In genomic region chr14:73462078-73462715, GRCh38 we compare ENCODE assay signal across 8 cellular contexts. TPM values are rescaled to one million over a fixed set of nuclear protein-coding genes. Genes with fewer than 3 reads are reported as not detected.
DNase-seq lines count a peak whose midpoint lies in the region; ATAC-seq and TF ChIP-seq lines count a peak whose summit lies in the region.

No MANE protein-coding gene starts in this region.

- no peaks in the 10 kb centered on the region; the same call in 1 of the 2 replicates for H4K20me1 ChIP-seq in SK-N-SH (ENCODE audit: insufficient read depth)

- intact Hi-C loops in Right ventricle myocardium inferior (cut with DNase I) (no loop called here), cardiac septum (cut with DNase I) (loop anchor here (5.0 kb wide), 1 partner anchor 35 kb away; no protein-coding TSS in a partner anchor), prostate gland (cut with DNase I) (no loop called here)

- ATAC-seq in Right ventricle myocardium inferior (peak; percentile 28), HG02798 (IDR thresholded peaks at IDR 0.05; ENCODE audit: poor library complexity, unreplicated experiment) (no peak)
- ATAC-seq in activated CD8-positive, alpha-beta T cell treated with anti-CD3 and anti-CD28 coated beads, Interleukin-2, amount 10 ng/mL, durations not matched to agents 7 days and 5 days, result no peak

- H3K9me2 ChIP-seq in SK-N-SH, result no peaks in the 10 kb centered on the region

- H3K4me3 ChIP-seq in SK-N-SH (ENCODE audit: low read depth in 2 of 2, low read length in 1 of 2) (peak overlapping the region; percentile 9 to 41; a peak in 3 of 4 replicates), fibroblast of villous mesenchyme (ENCODE audit: low read depth, low read length) (peak overlapping the region; percentile 49), prostate gland (no peak overlapping the region)

- no peaks in the 10 kb centered on the region for H3K36me3 ChIP-seq in SK-N-SH (replicated peaks in 1 of 2; ENCODE audit: control insufficient read depth in 1 of 2, insufficient read depth in 2 of 2, low read length in 1 of 2)
- no peaks in the 10 kb centered on the region for H3K36me3 ChIP-seq in prostate gland

- POLR2A ChIA-PET in SK-N-SH (lab: Yijun Ruan, JAX), result interaction anchor here (0.5 to 2.3 kb wide), 15 partner anchors 9 to 1162 kb away, joined by 3 to 11 read pairs (median 3); partner anchors contain the start of genes RBM25 and RIOX1
- POLR2A ChIA-PET in activated CD8-positive, alpha-beta T cell treated with anti-CD3 and anti-CD28 coated beads, Interleukin-2, amount 10 ng/mL, durations not matched to agents 7 days and 5 days (lab: Charles Lee), result interaction anchor here (0.6 to 1.8 kb wide), 3 partner anchors 10 to 191 kb away, joined by 3 to 6 read pairs (median 4); partner anchors contain the start of gene RIOX1

- no peak overlapping the region for H3K27ac Mint-ChIP-seq in activated CD8-positive, alpha-beta T cell treated with anti-CD3 and anti-CD28 coated beads, Interleukin-2, amount 10 ng/mL, durations not matched to agents 7 days and 5 days

- H3K4me1 ChIP-seq in SK-N-SH (ENCODE audit: control insufficient read depth in 1 of 2, insufficient read depth in 2 of 2, low read depth in 1 of 2, low read length in 1 of 2) (peaks cover 32 to 49% of the 10 kb centered on the region in 2 experiments), prostate gland (replicated peaks) (peaks cover 11% of the 10 kb centered on the region)

- CTCF ChIA-PET in SK-N-SH (lab: Yijun Ruan, JAX), result interaction anchor here (0.6 to 4.6 kb wide), 9 partner anchors 10 to 914 kb away, joined by 3 to 41 read pairs (median 5); no protein-coding TSS in a partner anchor
- CTCF ChIA-PET in activated CD8-positive, alpha-beta T cell treated with anti-CD3 and anti-CD28 coated beads, Interleukin-2, amount 10 ng/mL, durations not matched to agents 7 days and 5 days (lab: Charles Lee), result interaction anchor here (2.7 to 2.8 kb wide), 2 partner anchors 10 to 167 kb away, joined by 15 to 19 read pairs; no protein-coding TSS in a partner anchor

- peaks cover 56% of the 10 kb centered on the region for H3K4me1 Mint-ChIP-seq in activated CD8-positive, alpha-beta T cell treated with anti-CD3 and anti-CD28 coated beads, Interleukin-2, amount 10 ng/mL, durations not matched to agents 7 days and 5 days (ENCODE audit: low read depth)

- no peaks in the 10 kb centered on the region for H3K9me3 ChIP-seq in SK-N-SH
- H3K9me3 ChIP-seq in prostate gland, result no peaks in the 10 kb centered on the region

- DNase-seq in Right ventricle myocardium inferior (ENCODE audit: missing footprints) (peak; percentile 69), cardiac septum (ENCODE audit: low spot score) (no peak), SK-N-SH (peak; percentile 62), fibroblast of villous mesenchyme (ENCODE audit: low read depth) (peak; percentile 82), prostate gland (ENCODE audit: low spot score) (peak; percentile 90), retina (no peak)
- DNase-seq in activated CD8-positive, alpha-beta T cell treated with anti-CD3 and anti-CD28 coated beads, Interleukin-2, amount 10 ng/mL, durations not matched to agents 7 days and 5 days, result no peak

- H3K4me2 ChIP-seq in SK-N-SH, result peak overlapping the region; percentile 64

- no peak for TF ChIP-seq CTCF in SK-N-SH (IDR thresholded peaks at IDR 0.05)
- no peak for TF ChIP-seq CTCF in fibroblast of villous mesenchyme (IDR thresholded peaks at IDR 0.05; ENCODE audit: insufficient read depth, low read depth, low read length)
- no peak for TF ChIP-seq CTCF in prostate gland (IDR thresholded peaks at IDR 0.05)

- no peak for TF ChIP-seq EP300 in SK-N-SH (IDR thresholded peaks at IDR 0.05; ENCODE audit: borderline replicate concordance in 1 of 2, low read depth in 1 of 2, low read length in 1 of 2)

- H3K27ac ChIP-seq in SK-N-SH (ENCODE audit: low read depth in 2 of 2, low read length in 1 of 2) (peak overlapping the region; percentile 78 to 99), prostate gland (peak overlapping the region; percentile 35 to 43)

- peaks cover 6% of the 10 kb centered on the region for H3K36me3 Mint-ChIP-seq in activated CD8-positive, alpha-beta T cell treated with anti-CD3 and anti-CD28 coated beads, Interleukin-2, amount 10 ng/mL, durations not matched to agents 7 days and 5 days (ENCODE audit: low read depth)

- no peak for TF ChIP-seq RAD21 in SK-N-SH (IDR thresholded peaks at IDR 0.05; ENCODE audit: low read length)

- H3K9me3 Mint-ChIP-seq in activated CD8-positive, alpha-beta T cell treated with anti-CD3 and anti-CD28 coated beads, Interleukin-2, amount 10 ng/mL, durations not matched to agents 7 days and 5 days (ENCODE audit: insufficient read depth), result no peaks in the 10 kb centered on the region

- WGBS in SK-N-SH (ENCODE audit: low lambda C conversion rate), result 12% methylated on average over 5 of the region's 5 CpGs
- WGBS in prostate gland, result 20% methylated on average over 5 of the region's 5 CpGs

- H2AFZ ChIP-seq in SK-N-SH (ENCODE audit: low read depth), result peak overlapping the region; percentile 52; the same call in 1 of the 2 replicates

- TF ChIP-seq POLR2A in prostate gland (IDR thresholded peaks at IDR 0.05), result no peak

- H3K79me2 ChIP-seq in SK-N-SH (ENCODE audit: insufficient read depth), result peaks cover 12% of the 10 kb centered on the region

- peak overlapping the region; percentile 27; the same call in 1 of the 2 replicates for H3K9ac ChIP-seq in SK-N-SH

- H3K4me3 Mint-ChIP-seq in activated CD8-positive, alpha-beta T cell treated with anti-CD3 and anti-CD28 coated beads, Interleukin-2, amount 10 ng/mL, durations not matched to agents 7 days and 5 days, result no peak overlapping the region

- peaks cover 35% of the 10 kb centered on the region for H3F3A ChIP-seq in SK-N-SH (replicated peaks; ENCODE audit: insufficient read depth)

- H3K27me3 ChIP-seq in SK-N-SH (ENCODE audit: insufficient read depth) (no peaks in the 10 kb centered on the region), prostate gland (replicated peaks; ENCODE audit: insufficient read depth) (no peaks in the 10 kb centered on the region)

- peaks cover 3% of the 10 kb centered on the region for H3K27me3 Mint-ChIP-seq in activated CD8-positive, alpha-beta T cell treated with anti-CD3 and anti-CD28 coated beads, Interleukin-2, amount 10 ng/mL, durations not matched to agents 7 days and 5 days (ENCODE audit: low read depth)

TF ChIP-seq in SK-N-SH, 30 proteins besides CTCF, POLR2A, EP300 and RAD21 (continues in another document):
- TF ChIP-seq PBX3 (IDR thresholded peaks at IDR 0.05) (no peak), NFIC (IDR thresholded peaks at IDR 0.05; ENCODE audit: borderline replicate concordance) (peak; percentile 49; the same call in 1 of the 2 replicates), MEF2A (IDR thresholded peaks at IDR 0.05; ENCODE audit: borderline replicate concordance, low read depth) (no peak), TCF12 (IDR thresholded peaks at IDR 0.05) (0 out of 2 replicates have a peak, but pooled peaks have one; percentile 2), IRF3 (IDR thresholded peaks at IDR 0.05; ENCODE audit: low read depth, low read length) (no peak), CHD2 (IDR thresholded peaks at IDR 0.05; ENCODE audit: low read length, partially characterized antibody) (no peak), POLR2AphosphoS5 (IDR thresholded peaks at IDR 0.05; ENCODE audit: low read depth, low read length) (peak; percentile 32; the same call in 1 of the 2 replicates), MAX (IDR thresholded peaks at IDR 0.05; ENCODE audit: low read depth) (no peak), RCOR1 (IDR thresholded peaks at IDR 0.05; ENCODE audit: low read length) (no peak), FOSL2 (IDR thresholded peaks at IDR 0.05; ENCODE audit: borderline replicate concordance, low read depth) (no peak), YY1 (IDR thresholded peaks at IDR 0.05; ENCODE audit: low read depth) (no peak), SMC3 (IDR thresholded peaks at IDR 0.05; ENCODE audit: low read depth, low read length) (no peak)

RNA-seq across cellular contexts. Expression of gene NUMB, which starts 3.9 kb away (rescaled TPM):
- total RNA-seq in Right ventricle myocardium inferior, result 39.8 TPM
- total RNA-seq in cardiac septum, result 34.9 TPM
- polyA plus RNA-seq in SK-N-SH (2012; rRNA removed), result 58.4 and 70.8 TPM in 2 replicates
- 45.8 and 48.6 TPM in 2 replicates for polyA plus RNA-seq in SK-N-SH (2012; cell fraction: cytosol; rRNA removed)
- polyA plus RNA-seq in SK-N-SH (2012; cell fraction: nucleus; rRNA removed), result 114 and 116 TPM in 2 replicates
- 35.1 and 35.4 TPM in 2 replicates for total RNA-seq in fibroblast of villous mesenchyme
- 10 to 100 TPM; 38.4 to 57.8 TPM for total RNA-seq in prostate gland
- total RNA-seq in activated CD8-positive, alpha-beta T cell treated with anti-CD3 and anti-CD28 coated beads, Interleukin-2, amount 10 ng/mL, durations not matched to agents 7 days and 5 days, result 10 to 100 TPM; 37.7 to 40.2 TPM

RNA-seq across cellular contexts. Expression of gene RIOX1, which starts 28.5 kb away (rescaled TPM):
- total RNA-seq in Right ventricle myocardium inferior (7.6 TPM), cardiac septum (7.3 TPM), fibroblast of villous mesenchyme (19.9 and 20.0 TPM in 2 replicates), prostate gland (10 to 100 TPM; 20.9 to 62.8 TPM)
- 10.2 and 11.2 TPM in 2 replicates for polyA plus RNA-seq in SK-N-SH (2012; rRNA removed)
- 6.2 and 9.4 TPM in 2 replicates for polyA plus RNA-seq in SK-N-SH (2012; cell fraction: cytosol; rRNA removed)
- 7.0 and 7.6 TPM in 2 replicates for polyA plus RNA-seq in SK-N-SH (2012; cell fraction: nucleus; rRNA removed)
- total RNA-seq in activated CD8-positive, alpha-beta T cell treated with anti-CD3 and anti-CD28 coated beads, Interleukin-2, amount 10 ng/mL, durations not matched to agents 7 days and 5 days, result 10 to 100 TPM; 22.2 to 22.8 TPM

Comparison
In these comparisons a context has a peak if more than half of its experiments do, and no peak if none do; other contexts are left out.
1. DNase-seq: peak in Right ventricle myocardium inferior (single experiment), SK-N-SH (single experiment), fibroblast of villous mesenchyme (single experiment) and prostate gland (single experiment); none in cardiac septum (single experiment), retina (single experiment) and activated CD8-positive, alpha-beta T cell treated with anti-CD3 and anti-CD28 coated beads, Interleukin-2, amount 10 ng/mL, durations not matched to agents 7 days and 5 days (single experiment).
2. H3K4me3 ChIP-seq: peak in SK-N-SH (2 of 2) and fibroblast of villous mesenchyme (single experiment); none in prostate gland (0 of 2).